ENCODE assay signal across 8 cellular contexts in the genomic region with DNA sequence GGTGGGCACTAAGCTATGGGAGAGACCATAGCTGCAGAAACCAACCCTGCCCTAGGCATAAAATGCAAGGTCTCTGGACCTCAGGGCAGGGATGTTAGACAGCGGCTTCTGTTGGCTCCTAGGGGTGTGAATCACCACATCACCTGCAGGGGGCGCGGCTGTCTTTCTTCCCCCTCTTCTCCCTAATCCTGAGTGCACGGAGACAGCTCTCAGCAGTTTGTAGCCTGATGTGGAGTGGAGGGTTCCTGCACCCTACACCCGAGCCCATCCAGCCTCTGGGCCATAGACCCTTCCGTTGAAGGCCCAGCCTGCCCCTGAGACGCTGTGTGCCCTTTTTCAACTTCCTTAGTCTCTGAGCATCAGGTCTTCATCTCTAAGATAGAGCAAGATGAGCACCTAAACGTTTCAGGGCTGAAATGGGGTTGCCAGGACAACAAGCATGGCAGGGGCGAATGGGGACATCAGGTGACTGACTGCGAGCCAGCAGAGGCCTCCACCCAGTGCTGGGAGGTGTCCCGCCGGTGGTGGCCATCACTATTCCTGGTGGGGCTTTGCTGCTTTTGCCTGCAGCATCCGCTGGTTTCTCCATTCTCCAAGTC. TPM values are rescaled to one million over a fixed set of nuclear protein-coding genes. Genes with fewer than 3 reads are reported as not detected.
DNase-seq lines count a peak whose midpoint lies in the region; ATAC-seq and TF ChIP-seq lines count a peak whose summit lies in the region.

No MANE protein-coding gene starts in this region.

- H2BK120ac ChIP-seq in H9 (ENCODE audit: low read depth, low read length, poor library complexity, severe bottlenecking), result no peak overlapping the region

- H4K5ac ChIP-seq in H9 (ENCODE audit: insufficient read length, low read depth, low read length), result no peak overlapping the region

- peak overlapping the region; percentile 52 to 71; a peak in 4 of 5 replicates for H3K4me3 Mint-ChIP-seq in H9
- H3K4me3 Mint-ChIP-seq in activated CD4-positive, alpha-beta memory T cell treated with anti-CD3 and anti-CD28 coated beads, Interleukin-2, amount 10 ng/mL, durations not matched to agents 7 days and 5 days, result peak overlapping the region; percentile 24

- peak; percentile 84 for DNase-seq in BE2C
- DNase-seq in H9, result peak; percentile 84
- peak; percentile 83 for DNase-seq in NCI-H69 (lab: John Stamatoyannopoulos, UW)
- DNase-seq in activated CD4-positive, alpha-beta memory T cell treated with anti-CD3 and anti-CD28 coated beads, Interleukin-2, amount 10 ng/mL, durations not matched to agents 7 days and 5 days, result peak; percentile 87
- DNase-seq in effector CD4-positive, alpha-beta T cell, result peak; percentile 76
- peak; percentile 90 for DNase-seq in medulla oblongata (ENCODE audit: extremely low spot score)
- peak; percentile 77 for DNase-seq in stimulated activated CD8-positive, alpha-beta memory T cell treated with anti-CD3 and anti-CD28 coated beads, Interleukin-15, amount 100 ng/mL, for 24 hours (ENCODE audit: low read depth)

- H2BK15ac ChIP-seq in H9 (ENCODE audit: low read depth, low read length), result no peak overlapping the region

- H2AFZ ChIP-seq in H9 (ENCODE audit: low read length), result no peak overlapping the region

- H3K79me2 ChIP-seq in H9 (ENCODE audit: insufficient read depth, low read length), result peaks cover 17% of the 10 kb centered on the region

- H3K18ac ChIP-seq in H9 (ENCODE audit: insufficient read length, low read depth, low read length), result no peak overlapping the region

- H3K23me2 ChIP-seq in H9 (ENCODE audit: insufficient read length, low read depth, low read length, poor library complexity, severe bottlenecking), result peaks cover 11% of the 10 kb centered on the region

- POLR2A ChIA-PET in activated CD4-positive, alpha-beta memory T cell treated with anti-CD3 and anti-CD28 coated beads, Interleukin-2, amount 10 ng/mL, durations not matched to agents 7 days and 5 days (lab: Charles Lee), result interaction anchor here (1.1 to 2.2 kb wide), 7 partner anchors 54 to 703 kb away, joined by 3 to 14 read pairs (median 3); partner anchors contain the start of genes ANAPC2 and SSNA1

- no CpG with 5 or more reads among the region's 13 CpGs for WGBS in H9 (ENCODE audit: extremely low coverage, insufficient read length, low lambda C conversion rate)

- no peak overlapping the region for H4K8ac ChIP-seq in H9 (replicated peaks; ENCODE audit: insufficient read length, low read depth, low read length)

- H4K20me1 ChIP-seq in H9 (ENCODE audit: control insufficient read depth, insufficient read depth, insufficient read length), result no peaks in the 10 kb centered on the region

- no peak overlapping the region for H2BK5ac ChIP-seq in H9 (ENCODE audit: insufficient read length, low read length)

- H3K36me3 ChIP-seq in BE2C, result peaks cover 5% of the 10 kb centered on the region; the same call in 1 of the 2 replicates

- H3K4me1 Mint-ChIP-seq in H9, result peaks cover 8 to 14% of the 10 kb centered on the region in 2 experiments
- peaks cover 26% of the 10 kb centered on the region for H3K4me1 Mint-ChIP-seq in activated CD4-positive, alpha-beta memory T cell treated with anti-CD3 and anti-CD28 coated beads, Interleukin-2, amount 10 ng/mL, durations not matched to agents 7 days and 5 days

- H2BK12ac ChIP-seq in H9 (ENCODE audit: insufficient read length, low read depth, low read length), result no peak overlapping the region

- H3K27me3 ChIP-seq in BE2C, result no peaks in the 10 kb centered on the region
- H3K27me3 ChIP-seq in H9 (ENCODE audit: insufficient read depth, low read length), result no peaks in the 10 kb centered on the region

- H3K9me3 ChIP-seq in BE2C, result no peaks in the 10 kb centered on the region
- no peaks in the 10 kb centered on the region for H3K9me3 ChIP-seq in H9 (ENCODE audit: control insufficient read depth, low read depth, low read length)

- no peak overlapping the region for H3T11ph ChIP-seq in H9 (ENCODE audit: low read length)

- peaks cover 4% of the 10 kb centered on the region for H3K79me1 ChIP-seq in H9 (ENCODE audit: insufficient read depth, low read depth, low read length, poor library complexity, severe bottlenecking)

- ATAC-seq in GM18907 (IDR thresholded peaks at IDR 0.05; ENCODE audit: unreplicated experiment), result no peak

- H2AK5ac ChIP-seq in H9 (ENCODE audit: insufficient read length, low read length), result no peak overlapping the region

- CTCF ChIA-PET in activated CD4-positive, alpha-beta memory T cell treated with anti-CD3 and anti-CD28 coated beads, Interleukin-2, amount 10 ng/mL, durations not matched to agents 7 days and 5 days (lab: Charles Lee), result interaction anchor here (0.7 to 6.7 kb wide), 13 partner anchors 48 to 243 kb away, joined by 3 to 34 read pairs (median 5); no protein-coding TSS in a partner anchor

- no peak overlapping the region for H4K91ac ChIP-seq in H9 (ENCODE audit: insufficient read length, low read depth, low read length)

- peaks cover 2 to 5% (median 3%) of the 10 kb centered on the region in 3 experiments; a peak in 5 of 7 replicates for H3K36me3 Mint-ChIP-seq in H9 (ENCODE audit: insufficient read depth in 1 of 3, low read depth in 3 of 3)
- peaks cover 2% of the 10 kb centered on the region for H3K36me3 Mint-ChIP-seq in activated CD4-positive, alpha-beta memory T cell treated with anti-CD3 and anti-CD28 coated beads, Interleukin-2, amount 10 ng/mL, durations not matched to agents 7 days and 5 days (ENCODE audit: low read depth)

- TF ChIP-seq CTCF in BE2C (IDR thresholded peaks at IDR 0.05; ENCODE audit: low read depth, low read length) (peak; percentile 90), H9 (conservative IDR thresholded peaks at IDR 0.05) (peak; percentile 91)

- H3K9me3 Mint-ChIP-seq in H9, result no peaks in the 10 kb centered on the region; a peak in 1 of 5 replicates
- no peaks in the 10 kb centered on the region for H3K9me3 Mint-ChIP-seq in activated CD4-positive, alpha-beta memory T cell treated with anti-CD3 and anti-CD28 coated beads, Interleukin-2, amount 10 ng/mL, durations not matched to agents 7 days and 5 days

- no peak overlapping the region for H3K9ac ChIP-seq in H9 (ENCODE audit: extremely low read depth, insufficient read length, low read length)

- H3K4ac ChIP-seq in H9 (ENCODE audit: low read depth, low read length), result no peak overlapping the region

- H3K27me3 Mint-ChIP-seq in H9 (ENCODE audit: low read depth), result no peaks in the 10 kb centered on the region; the same call in 1 of the 2 replicates
- no peaks in the 10 kb centered on the region for H3K27me3 Mint-ChIP-seq in activated CD4-positive, alpha-beta memory T cell treated with anti-CD3 and anti-CD28 coated beads, Interleukin-2, amount 10 ng/mL, durations not matched to agents 7 days and 5 days

- no peak overlapping the region; the same call in 1 of the 2 replicates for H3K14ac ChIP-seq in H9 (ENCODE audit: insufficient read depth, low read length)

- H3K4me1 ChIP-seq in BE2C (no peaks in the 10 kb centered on the region), H9 (ENCODE audit: insufficient read depth, low read length) (peaks cover 3% of the 10 kb centered on the region; the same call in 1 of the 2 replicates)

- H3K27ac ChIP-seq in H9 (ENCODE audit: insufficient read length, low read depth, low read length), result no peak overlapping the region

- H2BK20ac ChIP-seq in H9 (ENCODE audit: low read depth, low read length, poor library complexity, severe bottlenecking), result no peak overlapping the region

- H3K4me2 ChIP-seq in H9 (ENCODE audit: insufficient read depth, insufficient read length, low read length), result no peak overlapping the region

- no peak overlapping the region for H3K27ac Mint-ChIP-seq in H9
- H3K27ac Mint-ChIP-seq in activated CD4-positive, alpha-beta memory T cell treated with anti-CD3 and anti-CD28 coated beads, Interleukin-2, amount 10 ng/mL, durations not matched to agents 7 days and 5 days, result peak overlapping the region; percentile 54

- no peak overlapping the region for H3K23ac ChIP-seq in H9 (ENCODE audit: insufficient read length, low read depth, low read length)

- H3K56ac ChIP-seq in H9 (ENCODE audit: insufficient read length, low read depth, low read length), result no peak overlapping the region

- no peak overlapping the region; the same call in 1 of the 2 replicates for H3K4me3 ChIP-seq in BE2C (ENCODE audit: low read depth, low read length)

RNA-seq across cellular contexts. Expression of gene SEC16A, which starts 2.3 kb away (rescaled TPM):
- 70.2 TPM for polyA plus RNA-seq in BE2C (2012; ENCODE audit: insufficient read depth, insufficient read length, low read depth)
- total RNA-seq in H9 (2021), result 52.1 and 56.4 TPM in 2 replicates
- 10 to 100 TPM; 56.1 to 61.0 TPM for total RNA-seq in activated CD4-positive, alpha-beta memory T cell treated with anti-CD3 and anti-CD28 coated beads, Interleukin-2, amount 10 ng/mL, durations not matched to agents 7 days and 5 days

RNA-seq across cellular contexts. Expression of gene INPP5E, which starts 45.5 kb away (rescaled TPM):
- polyA plus RNA-seq in BE2C (2012; ENCODE audit: insufficient read depth, insufficient read length, low read depth), result 27.6 TPM
- 20.4 and 21.0 TPM in 2 replicates for total RNA-seq in H9 (2021)
- total RNA-seq in activated CD4-positive, alpha-beta memory T cell treated with anti-CD3 and anti-CD28 coated beads, Interleukin-2, amount 10 ng/mL, durations not matched to agents 7 days and 5 days, result 10 to 100 TPM; 19.5 to 21.6 TPM
